8 cellular contexts compared by ENCODE assay signal in the genomic region with DNA sequence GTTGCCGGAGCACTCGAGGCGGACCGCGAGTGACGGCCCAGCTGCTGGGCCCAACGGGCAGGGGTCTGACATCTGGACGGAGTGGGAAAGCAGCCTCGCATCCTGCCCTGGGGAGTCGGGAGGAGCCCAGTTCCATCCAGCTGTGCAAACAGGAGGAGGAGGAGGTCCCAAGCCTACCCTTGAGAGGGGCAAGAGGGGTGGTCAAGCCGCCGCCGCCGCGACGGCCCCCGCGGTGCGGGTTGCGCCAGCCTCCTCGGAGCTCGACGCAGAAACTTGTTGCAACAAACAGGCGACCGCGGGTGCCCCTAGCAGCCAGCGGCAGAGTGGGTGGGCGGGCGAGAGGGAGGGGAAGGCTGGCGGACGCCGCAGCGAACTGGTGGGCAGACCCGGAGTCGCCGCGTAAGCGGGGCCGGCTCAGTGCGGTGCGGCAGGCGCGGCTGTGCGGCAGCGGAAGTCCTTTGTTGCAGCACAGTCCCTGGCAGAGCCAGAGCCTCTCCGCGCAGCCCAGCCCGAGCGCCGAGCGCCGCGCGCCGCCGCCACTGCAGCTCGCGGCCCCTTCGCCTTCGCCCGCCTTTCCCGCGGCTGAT. TPM values are rescaled to one million over a fixed set of nuclear protein-coding genes. Genes with fewer than 3 reads are reported as not detected.
DNase-seq lines count a peak whose midpoint lies in the region; ATAC-seq and FAIRE-seq lines count a peak whose summit lies in the region.

A gene with protein sequence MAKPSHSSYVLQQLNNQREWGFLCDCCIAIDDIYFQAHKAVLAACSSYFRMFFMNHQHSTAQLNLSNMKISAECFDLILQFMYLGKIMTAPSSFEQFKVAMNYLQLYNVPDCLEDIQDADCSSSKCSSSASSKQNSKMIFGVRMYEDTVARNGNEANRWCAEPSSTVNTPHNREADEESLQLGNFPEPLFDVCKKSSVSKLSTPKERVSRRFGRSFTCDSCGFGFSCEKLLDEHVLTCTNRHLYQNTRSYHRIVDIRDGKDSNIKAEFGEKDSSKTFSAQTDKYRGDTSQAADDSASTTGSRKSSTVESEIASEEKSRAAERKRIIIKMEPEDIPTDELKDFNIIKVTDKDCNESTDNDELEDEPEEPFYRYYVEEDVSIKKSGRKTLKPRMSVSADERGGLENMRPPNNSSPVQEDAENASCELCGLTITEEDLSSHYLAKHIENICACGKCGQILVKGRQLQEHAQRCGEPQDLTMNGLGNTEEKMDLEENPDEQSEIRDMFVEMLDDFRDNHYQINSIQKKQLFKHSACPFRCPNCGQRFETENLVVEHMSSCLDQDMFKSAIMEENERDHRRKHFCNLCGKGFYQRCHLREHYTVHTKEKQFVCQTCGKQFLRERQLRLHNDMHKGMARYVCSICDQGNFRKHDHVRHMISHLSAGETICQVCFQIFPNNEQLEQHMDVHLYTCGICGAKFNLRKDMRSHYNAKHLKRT (plus strand): TSS at position 461 of the 587 bp plus-strand sequence. CDS start 16,735 bp downstream, outside the sequence.

- H3K4me1 Mint-ChIP-seq in T-helper 2 cell treated with Interferon-gamma antibody and Interleukin-4, amounts not matched to agents 5 μg/mL and 100 μg/mL, for 36 hours (ENCODE audit: low read depth), result peaks cover 59% of the 10 kb centered on the region

- under 1% methylated on average over 63 of the region's 63 CpGs for WGBS in right cardiac atrium

- H3K27me3 ChIP-seq in right cardiac atrium (ENCODE audit: control insufficient read depth, insufficient read depth), result no peaks in the 10 kb centered on the region

- H3K27me3 Mint-ChIP-seq in T-helper 2 cell treated with Interferon-gamma antibody and Interleukin-4, amounts not matched to agents 5 μg/mL and 100 μg/mL, for 36 hours (ENCODE audit: low read depth), result peaks cover 2% of the 10 kb centered on the region

- intact Hi-C loops in right cardiac atrium (cut with DNase I), result loop anchor here in 1 of 4 donors (10.0 kb wide), 1 partner anchor 160 kb away; no protein-coding TSS in a partner anchor

- H3K27ac ChIP-seq in right cardiac atrium (ENCODE audit: low read length), result peak within 1 kb of the TSS; percentile 98

- no peaks in the 10 kb centered on the region for H3K9me3 ChIP-seq in right cardiac atrium (ENCODE audit: control insufficient read depth, low read length)

- peaks cover 46% of the 10 kb centered on the region for H3K36me3 Mint-ChIP-seq in T-helper 2 cell treated with Interferon-gamma antibody and Interleukin-4, amounts not matched to agents 5 μg/mL and 100 μg/mL, for 36 hours (ENCODE audit: low read depth)

- peak; percentile 71 for FAIRE-seq in urothelium cell line (lab: Jason Lieb, UNC)

- H3K4me1 ChIP-seq in right cardiac atrium (ENCODE audit: control insufficient read depth, insufficient read depth, low read length), result peaks cover 11% of the 10 kb centered on the region

- peak within 1 kb of the TSS; percentile 100 for H3K27ac Mint-ChIP-seq in T-helper 2 cell treated with Interferon-gamma antibody and Interleukin-4, amounts not matched to agents 5 μg/mL and 100 μg/mL, for 36 hours

- DNase-seq in GDM1 (lab: John Stamatoyannopoulos, UW) (peak; percentile 75), NCI-H187 treated with DMSO at 0.1 percent for 48 hours (lab: John Stamatoyannopoulos, UW) (peak; percentile 36), anterior cingulate cortex (lab: John Stamatoyannopoulos, UW) (peak in 57 of 58 donors; percentile 34 to 88 (median 75)), right cardiac atrium (peak; percentile 90 to 96 (median 95)), putamen (ENCODE audit: low spot score) (peak; percentile 74), urothelium cell line (ENCODE audit: low spot score) (peak; percentile 88)
- DNase-seq in T-helper 2 cell treated with Interferon-gamma antibody and Interleukin-4, amounts not matched to agents 5 μg/mL and 100 μg/mL, for 36 hours (ENCODE audit: low spot score), result peak; percentile 86

- H3K4me3 ChIP-seq in right cardiac atrium (ENCODE audit: low read length), result peak within 1 kb of the TSS; percentile 65

- peak; percentile 11 for ATAC-seq in HG02623 (IDR thresholded peaks at IDR 0.05; ENCODE audit: unreplicated experiment)
- ATAC-seq in right cardiac atrium, result peak; percentile 75 to 77

- H3K4me3 Mint-ChIP-seq in T-helper 2 cell treated with Interferon-gamma antibody and Interleukin-4, amounts not matched to agents 5 μg/mL and 100 μg/mL, for 36 hours, result peak within 1 kb of the TSS; percentile 94

- H3K9me3 Mint-ChIP-seq in T-helper 2 cell treated with Interferon-gamma antibody and Interleukin-4, amounts not matched to agents 5 μg/mL and 100 μg/mL, for 36 hours, result no peaks in the 10 kb centered on the region

RNA-seq across cellular contexts. Expression of the gene that starts here (rescaled TPM):
- total RNA-seq in right cardiac atrium, result 10 to 100 TPM; 24.0 to 27.6 (median 24.8) TPM
- polyA plus RNA-seq in right cardiac atrium, result 10.3 TPM

Comparison
In these comparisons a context has a peak if more than half of its experiments do, and no peak if none do; other contexts are left out.
1. Peak in every context shown above with its lines: DNase-seq, ATAC-seq, H3K4me3 ChIP-seq and H3K27ac ChIP-seq.
2. DNase-seq: peak in every context shown above with its lines; median percentile 95 in right cardiac atrium; 88 in urothelium cell line; 86 in T-helper 2 cell treated with Interferon-gamma antibody and Interleukin-4, amounts not matched to agents 5 μg/mL and 100 μg/mL, for 36 hours; 75 in GDM1; 75 in anterior cingulate cortex; 74 in putamen; 36 in NCI-H187 treated with DMSO at 0.1 percent for 48 hours.